In the genomic region with DNA sequence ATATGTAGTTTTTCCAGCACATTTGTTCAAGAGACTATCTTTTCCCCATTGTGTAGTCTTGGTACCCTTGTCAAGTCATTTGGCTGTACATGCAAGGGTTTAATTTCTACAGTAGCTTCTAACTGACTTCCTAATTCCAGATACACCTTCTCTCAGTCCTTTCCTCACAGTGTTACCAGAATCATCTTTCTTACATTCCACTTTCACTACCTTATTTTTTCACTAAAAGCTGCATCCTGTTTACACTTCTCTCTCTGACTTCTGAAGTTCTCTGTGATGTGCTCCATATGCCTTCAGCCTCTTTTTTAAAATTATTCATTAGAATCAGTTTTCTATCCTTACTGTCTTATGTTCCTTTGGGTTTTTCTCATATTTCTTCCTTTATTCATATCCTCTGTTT, we compare ENCODE assay signal across 23 cellular contexts. TPM values are rescaled to one million over a fixed set of nuclear protein-coding genes. Genes with fewer than 3 reads are reported as not detected.
"Had no signal": no experiment of that assay in that cellular context is flagged by ENCODE, and none has a peak within 500 bp of the region (broad histone marks: within the 10 kb centered on the region; RNA-seq: fewer than 3 reads in every experiment).

No MANE protein-coding gene starts in this region.

- H3K27me3 ChIP-seq: body of pancreas, cardiac muscle cell, right lobe of liver, testis, vagina had no signal

- ATAC-seq: activated CD8-positive, alpha-beta T cell treated with anti-CD3 and anti-CD28 coated beads, Interleukin-2, amount 10 ng/mL, durations not matched to agents 7 days and 5 days; body of pancreas; right lobe of liver had no signal

- H3K27ac Mint-ChIP-seq: activated CD8-positive, alpha-beta T cell treated with anti-CD3 and anti-CD28 coated beads, Interleukin-2, amount 10 ng/mL, durations not matched to agents 7 days and 5 days; activated naive CD4-positive, alpha-beta T cell treated with anti-CD3 and anti-CD28 coated beads, Interleukin-2, amount 50 U/mL, for 24 hours; T-helper 2 cell treated with Interferon-gamma antibody and Interleukin-4, amounts not matched to agents 5 μg/mL and 100 μg/mL, for 36 hours; type B pancreatic cell had no signal

- H2AFZ ChIP-seq: parathyroid adenoma had no signal

- DNase-seq: activated CD4-positive, alpha-beta T cell treated with anti-CD3 and anti-CD28 coated beads for 1 hour; activated CD4-positive, alpha-beta T cell treated with anti-CD3 and anti-CD28 coated beads, Interleukin-2, amount 50 U/mL, for 1 hour; activated CD8-positive, alpha-beta T cell treated with anti-CD3 and anti-CD28 coated beads, Interleukin-2, amount 10 ng/mL, durations not matched to agents 7 days and 5 days; activated gamma-delta T cell treated with Interleukin-2 at 50 U/mL for 16 hours; anterior cingulate cortex; body of pancreas; effector CD4-positive, alpha-beta T cell; foreskin fibroblast; left ventricle myocardium inferior; mesenchymal stem cell; nucleus accumbens; right lobe of liver; stimulated activated CD4-positive, alpha-beta T cell treated with anti-CD3 and anti-CD28 coated beads, Interleukin-1b, Interleukin-23, amount 100 ng/mL, for 48 hours; testis; WERI-Rb-1 had no signal

- H3K9me3 Mint-ChIP-seq: activated naive CD4-positive, alpha-beta T cell treated with anti-CD3 and anti-CD28 coated beads, Interleukin-2, amount 50 U/mL, for 24 hours; T-helper 2 cell treated with Interferon-gamma antibody and Interleukin-4, amounts not matched to agents 5 μg/mL and 100 μg/mL, for 36 hours; type B pancreatic cell had no signal

- H3K9ac ChIP-seq: parathyroid adenoma had no signal

- H3K4me1 Mint-ChIP-seq: activated naive CD4-positive, alpha-beta T cell treated with anti-CD3 and anti-CD28 coated beads, Interleukin-2, amount 50 U/mL, for 24 hours had no signal

- H3K27ac ChIP-seq: body of pancreas, cardiac muscle cell, left ventricle myocardium inferior, parathyroid adenoma, right lobe of liver, skin epidermis, testis, vagina, WERI-Rb-1 had no signal

- H3K4me3 ChIP-seq: body of pancreas, cardiac muscle cell, left ventricle myocardium inferior, right lobe of liver, skin epidermis, testis, vagina had no signal

- H3K4me1 ChIP-seq: parathyroid adenoma, testis, vagina had no signal

- H3K36me3 ChIP-seq: vagina, WERI-Rb-1 had no signal

- H3K4me3 Mint-ChIP-seq: activated CD8-positive, alpha-beta T cell treated with anti-CD3 and anti-CD28 coated beads, Interleukin-2, amount 10 ng/mL, durations not matched to agents 7 days and 5 days; activated naive CD4-positive, alpha-beta T cell treated with anti-CD3 and anti-CD28 coated beads, Interleukin-2, amount 50 U/mL, for 24 hours; T-helper 2 cell treated with Interferon-gamma antibody and Interleukin-4, amounts not matched to agents 5 μg/mL and 100 μg/mL, for 36 hours; type B pancreatic cell had no signal

- H3K9me3 ChIP-seq: body of pancreas, left ventricle myocardium inferior, right lobe of liver, testis, vagina had no signal

- H3K27me3 Mint-ChIP-seq: type B pancreatic cell had no signal

- H3K36me3 Mint-ChIP-seq: activated naive CD4-positive, alpha-beta T cell treated with anti-CD3 and anti-CD28 coated beads, Interleukin-2, amount 50 U/mL, for 24 hours; type B pancreatic cell had no signal

RNA-seq across cellular contexts. Expression of gene TLCD4, which starts 59.7 kb away (rescaled TPM):
- total RNA-seq: activated CD8-positive, alpha-beta T cell treated with anti-CD3 and anti-CD28 coated beads, Interleukin-2, amount 10 ng/mL, durations not matched to agents 7 days and 5 days; glomerular endothelial cell had no signal
